In the genomic region with DNA sequence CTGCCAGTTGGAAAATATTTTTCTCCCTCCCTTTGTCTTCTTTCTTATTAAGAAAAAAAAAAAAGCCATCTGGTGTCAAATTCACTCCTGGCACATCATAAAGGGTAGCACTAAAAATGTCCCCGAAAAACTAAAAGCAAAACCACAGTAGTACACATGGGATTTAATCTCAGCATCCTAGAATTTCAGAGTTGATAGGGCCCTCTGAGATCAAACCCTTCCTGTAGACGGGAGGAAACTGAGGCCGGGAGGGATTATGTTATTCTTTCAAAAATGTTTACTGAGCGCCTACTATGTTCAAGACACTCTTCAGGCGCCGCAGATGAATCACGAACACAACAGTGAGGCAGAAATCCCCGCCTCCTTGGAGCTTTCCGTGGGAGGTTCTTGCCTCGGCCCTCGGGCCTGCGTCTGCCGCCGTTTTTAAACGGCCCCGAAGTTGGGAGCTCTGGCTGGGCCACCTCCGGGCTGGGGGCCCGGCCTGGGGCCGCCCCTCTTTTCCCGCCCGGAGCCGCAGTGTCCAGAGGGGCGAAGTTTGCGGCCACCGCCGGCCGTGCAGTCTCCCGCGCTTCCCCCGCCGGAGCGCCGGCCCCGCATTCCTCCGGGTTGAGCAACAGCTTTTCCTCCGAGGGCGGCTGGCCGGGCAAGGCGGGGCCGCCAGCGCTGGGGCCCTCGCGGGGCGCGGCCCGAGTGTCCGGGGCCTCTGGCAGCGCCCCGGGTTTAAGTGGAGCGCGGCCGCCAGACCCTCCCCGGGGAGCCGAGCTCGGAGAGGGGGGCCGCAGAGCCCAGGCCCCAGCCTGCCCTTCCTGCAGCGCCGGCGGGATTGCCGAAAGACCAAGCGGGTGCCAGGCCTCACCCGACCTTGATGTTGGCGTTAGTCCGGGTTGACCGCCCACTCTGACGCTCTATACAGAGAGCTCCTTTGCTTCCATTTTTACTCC, we compare ENCODE assay signal across 8 cellular contexts. TPM values are rescaled to one million over a fixed set of nuclear protein-coding genes. Genes with fewer than 3 reads are reported as not detected.
DNase-seq lines count a peak whose midpoint lies in the region; ATAC-seq and TF ChIP-seq lines count a peak whose summit lies in the region.

No MANE protein-coding gene starts in this region.

- intact Hi-C loops in CD14-positive monocyte (cut with micrococcal nuclease), result no loop called here

- peak overlapping the region; percentile 32 to 51 for H3K4me3 ChIP-seq in cardiac fibroblast (replicated peaks in 1 of 2; ENCODE audit: low read depth in 2 of 2, low read length in 2 of 2)

- H3K27me3 Mint-ChIP-seq in CD14-positive monocyte (ENCODE audit: low read depth in 3 of 3), result peaks cover 1 to 10% (median 8%) of the 10 kb centered on the region in 3 donors

- peaks cover 9% of the 10 kb centered on the region for H3K4me1 Mint-ChIP-seq in CD14-positive monocyte

- H3K4me3 Mint-ChIP-seq in CD14-positive monocyte, result peak overlapping the region; percentile 75 to 87

- no peaks in the 10 kb centered on the region for H3K36me3 Mint-ChIP-seq in CD14-positive monocyte

- ATAC-seq in GM19463 (IDR thresholded peaks at IDR 0.05; ENCODE audit: unreplicated experiment), result peak; percentile 75

- TF ChIP-seq CTCF in CD14-positive monocyte (IDR thresholded peaks at IDR 0.05) (no peak), VCaP (conservative IDR thresholded peaks at IDR 0.05) (no peak), cardiac fibroblast (IDR thresholded peaks at IDR 0.05; ENCODE audit: low read depth, low read length) (no peak)

- peak overlapping the region; percentile 86 for H3K27ac ChIP-seq in VCaP

- peak overlapping the region in 2 of 7 donors; percentile 20 to 45 for H3K27ac Mint-ChIP-seq in CD14-positive monocyte

- H3K9me3 Mint-ChIP-seq in CD14-positive monocyte, result peaks cover 0 to 1% (median 0%) of the 10 kb centered on the region in 7 donors

- DNase-seq in CD14-positive monocyte (ENCODE audit: low spot score), result peak; percentile 55
- DNase-seq in HS-27A (ENCODE audit: low read depth), result peak; percentile 69
- DNase-seq in cardiac fibroblast (ENCODE audit: low read depth in 2 of 2), result peak; percentile 87 to 93
- peak; percentile 90 for DNase-seq in islet precursor cell
- peak; percentile 50 to 60 (median 52) for DNase-seq in stimulated activated CD4-positive, alpha-beta T cell treated with anti-CD3 and anti-CD28 coated beads, Interleukin-12 subunit alpha, Interleukin-12 subunit beta, amount 100 ng/mL, for 48 hours (ENCODE audit: low read depth in 2 of 3, low spot score in 1 of 3)
- no peak for DNase-seq in central memory CD4-positive, alpha-beta T cell

RNA-seq across cellular contexts. Expression of a gene that starts 18.6 kb away (rescaled TPM):
- polyA plus RNA-seq in CD14-positive monocyte, result 10 to 100 TPM; 59.1 to 70.2 TPM

RNA-seq across cellular contexts. Expression of a gene that starts 46.5 kb away (rescaled TPM):
- polyA plus RNA-seq in CD14-positive monocyte, result under 1 TPM in 1 of 2 donors, not detected in 1; 0.11 TPM
